10 cellular contexts compared by ENCODE assay signal in the genomic region with DNA sequence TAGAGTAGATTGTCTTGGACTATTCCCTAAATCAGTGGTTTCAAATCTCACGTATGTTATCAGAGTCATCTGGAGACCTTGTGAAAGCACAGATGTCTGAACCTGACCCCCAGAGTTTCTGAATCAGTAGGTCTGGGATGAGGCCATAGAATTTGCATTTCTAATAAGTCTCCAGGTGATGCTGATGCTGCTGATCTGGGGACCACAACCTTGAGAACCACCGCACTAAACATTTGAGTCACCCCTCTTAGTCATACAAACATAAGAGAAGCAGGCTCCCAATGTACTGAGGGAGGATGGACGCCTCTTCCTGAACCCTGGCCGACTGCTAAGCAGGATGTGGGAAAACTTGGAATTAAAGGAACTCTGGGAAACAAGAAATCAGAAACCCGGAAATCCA.
A peak's percentile ranks its signal among the peaks of the same experiment; 100 is the strongest.
DNase-seq lines count a peak whose midpoint lies in the region; ATAC-seq, FAIRE-seq and TF ChIP-seq lines count a peak whose summit lies in the region.
"Had no signal": no experiment of that assay in that cellular context is flagged by ENCODE, and none has a peak within 500 bp of the region (broad histone marks: within the 10 kb centered on the region; RNA-seq: fewer than 3 reads in every experiment).

No MANE protein-coding gene starts in this region.

- H3K9me3 ChIP-seq in endothelial cell of umbilical vein (replicated peaks; ENCODE audit: control insufficient read depth, insufficient read depth, low read length) = no peaks in the 10 kb centered on the region
- no peaks in the 10 kb centered on the region for H3K9me3 ChIP-seq in SJCRH30 (replicated peaks)
- H3K9me3 ChIP-seq in right cardiac atrium (ENCODE audit: control insufficient read depth, low read length) = no peaks in the 10 kb centered on the region

- no peak overlapping the region for H3K9ac ChIP-seq in endothelial cell of umbilical vein (replicated peaks; ENCODE audit: extremely low read depth, insufficient read depth, low read length)

- H3K4me3 ChIP-seq in endothelial cell of umbilical vein (replicated peaks in 1 of 3; ENCODE audit: insufficient read depth in 1 of 3, low read depth in 1 of 3, low read length in 3 of 3) (no peak overlapping the region), SJCRH30 (no peak overlapping the region), right cardiac atrium (ENCODE audit: low read length) (no peak overlapping the region)

- CTCF ChIA-PET in endothelial cell of umbilical vein (lab: Charles Lee) = no interaction called here

- no peak for TF ChIP-seq POLR2A in endothelial cell of umbilical vein (IDR thresholded peaks at IDR 0.05; ENCODE audit: low read depth, low read length)

- DNase-seq in endothelial cell of umbilical vein (ENCODE audit: low read depth, low spot score) (no peak), RKO (ENCODE audit: low spot score) (no peak), SJCRH30 (no peak), right cardiac atrium (no peak)
- DNase-seq: NCI-H2081 treated with DMSO at 0.1 percent for 48 hours had no signal

- TF ChIP-seq CTCF in endothelial cell of umbilical vein (IDR thresholded peaks at IDR 0.05; ENCODE audit: extremely low read depth in 1 of 2, insufficient read depth in 1 of 2, low read depth in 1 of 2, low read length in 2 of 2) = no peak

- H3K36me3 ChIP-seq in endothelial cell of umbilical vein (ENCODE audit: control insufficient read depth in 2 of 2, extremely low read depth in 1 of 2, insufficient read depth in 2 of 2, low read length in 2 of 2) (no peaks in the 10 kb centered on the region), SJCRH30 (no peaks in the 10 kb centered on the region)

- no peak overlapping the region for H3K4me2 ChIP-seq in endothelial cell of umbilical vein (ENCODE audit: insufficient read depth, low read length)

- no peaks in the 10 kb centered on the region for H4K20me1 ChIP-seq in endothelial cell of umbilical vein (replicated peaks; ENCODE audit: control insufficient read depth, extremely low read depth, insufficient read depth, low read length)

- H3K27me3 ChIP-seq in endothelial cell of umbilical vein (ENCODE audit: control insufficient read depth in 2 of 2, insufficient read depth in 2 of 2, low read length in 2 of 2) (no peaks in the 10 kb centered on the region), SJCRH30 (no peaks in the 10 kb centered on the region), right cardiac atrium (ENCODE audit: control insufficient read depth, insufficient read depth) (no peaks in the 10 kb centered on the region)

- H2AFZ ChIP-seq in endothelial cell of umbilical vein (ENCODE audit: low read depth, low read length) = no peak overlapping the region

- 76% methylated on average over 5 of the region's 5 CpGs for WGBS in right cardiac atrium

- no peak for FAIRE-seq in endothelial cell of umbilical vein (lab: Jason Lieb, UNC)

- H3K27ac ChIP-seq in endothelial cell of umbilical vein (ENCODE audit: insufficient read depth, low read depth, low read length) (no peak overlapping the region), SJCRH30 (no peak overlapping the region), right cardiac atrium (ENCODE audit: low read length) (no peak overlapping the region)

- H3K4me1 ChIP-seq in endothelial cell of umbilical vein (ENCODE audit: control insufficient read depth, extremely low read depth, insufficient read depth, low read length) (peaks cover 2% of the 10 kb centered on the region), SJCRH30 (no peaks in the 10 kb centered on the region), right cardiac atrium (ENCODE audit: control insufficient read depth, insufficient read depth, low read length) (no peaks in the 10 kb centered on the region)

- H3K79me2 ChIP-seq in endothelial cell of umbilical vein (ENCODE audit: control insufficient read depth, insufficient read depth, low read length) = no peaks in the 10 kb centered on the region

- POLR2A ChIA-PET in endothelial cell of umbilical vein (lab: Charles Lee) = no interaction called here

- no peaks in the 10 kb centered on the region for H3K9me1 ChIP-seq in endothelial cell of umbilical vein (replicated peaks; ENCODE audit: control insufficient read depth, extremely low read depth, insufficient read depth, low read length)

- ATAC-seq in GM18502 (IDR thresholded peaks at IDR 0.05; ENCODE audit: poor library complexity, unreplicated experiment) (peak; percentile 85), GM21447 (IDR thresholded peaks at IDR 0.05; ENCODE audit: unreplicated experiment) (peak; percentile 76), HG03354 (IDR thresholded peaks at IDR 0.05; ENCODE audit: poor library complexity, severe bottlenecking, unreplicated experiment) (peak; percentile 80), HG02970 (IDR thresholded peaks at IDR 0.05; ENCODE audit: low FRiP score, unreplicated experiment) (no peak), right cardiac atrium (no peak)
- ATAC-seq: esophagus mucosa had no signal

- intact Hi-C loops in endothelial cell of umbilical vein (cut with micrococcal nuclease) (no loop called here), right cardiac atrium (cut with DNase I) (no loop called here)

- BruUV-seq in endothelial cell of umbilical vein (replicated peaks; lab: Mats Ljungman, UMichigan) = no TSS peak

- dilution Hi-C loops in endothelial cell of umbilical vein (cut with MboI; ENCODE audit: extremely low pct_ligation_motif_present, low sequenced_read_pairs) = no loop called here

TF ChIP-seq in endothelial cell of umbilical vein, 7 proteins besides CTCF, POLR2A, EP300 and RAD21:
- TF ChIP-seq FOS (IDR thresholded peaks at IDR 0.05; ENCODE audit: borderline replicate concordance, insufficient read depth, low read length) = peak; percentile 30
- no peak for TF ChIP-seq POLR2AphosphoS5 (IDR thresholded peaks at IDR 0.05; ENCODE audit: insufficient read depth, low read depth, low read length)

Comparison
In these comparisons a context has a peak if more than half of its experiments do, and no peak if none do; other contexts are left out.
1. ATAC-seq: peak in GM18502 (single experiment), GM21447 (single experiment) and HG03354 (single experiment); none in HG02970 (single experiment) and right cardiac atrium (0 of 2).